ENCODE assay signal across 1 cellular context in genomic region chr18:9433115-9433514, GRCh38.
TF ChIP-seq lines count a peak whose summit lies in the region.

No MANE protein-coding gene starts in this region.

TF ChIP-seq in K562, 482 proteins besides CTCF, POLR2A, EP300 and RAD21:
- TF ChIP-seq ZNF282 (CRISPR knock-in tag; IDR thresholded peaks at IDR 0.05) (peak; percentile 54; the same call in 1 of the 2 replicates), MGA (IDR thresholded peaks at IDR 0.05) (peak; percentile 52), SPI1 (IDR thresholded peaks at IDR 0.05; ENCODE audit: borderline replicate concordance, low read depth, low read length) (peak; percentile 81), E2F6 (IDR thresholded peaks at IDR 0.05; ENCODE audit: borderline replicate concordance in 1 of 2, extremely low read depth in 1 of 2, insufficient read depth in 1 of 2, insufficient read length in 1 of 2, low read depth in 1 of 2, low read length in 1 of 2, poor library complexity in 1 of 2, severe bottlenecking in 1 of 2) (peak; percentile 24 to 54), ZBTB33 (CRISPR knock-in tag; IDR thresholded peaks at IDR 0.05) (peak; percentile 85), L3MBTL2 (IDR thresholded peaks at IDR 0.05) (peak; percentile 90)
